In genomic region chr5:177390363-177391300, GRCh38 we compare ENCODE assay signal across 8 cellular contexts. TPM values are rescaled to one million over a fixed set of nuclear protein-coding genes. Genes with fewer than 3 reads are reported as not detected.
DNase-seq lines count a peak whose midpoint lies in the region; ATAC-seq and TF ChIP-seq lines count a peak whose summit lies in the region.

No MANE protein-coding gene starts in this region.

- TF ChIP-seq RAD21 in IMR-90 (IDR thresholded peaks at IDR 0.05; ENCODE audit: low read length) = peak; percentile 84

- no peak overlapping the region for H2BK15ac ChIP-seq in IMR-90 (ENCODE audit: low read depth, low read length)

- H3K9me1 ChIP-seq in IMR-90 (ENCODE audit: insufficient read depth, low read length) = peaks cover 13% of the 10 kb centered on the region

- H3K4me3 ChIP-seq in BLaER1 treated with 17β-estradiol and CSF1 and Interleukin-3, amounts not matched to agents 10 nM and 100 nM = peak overlapping the region in 3 of 10 experiments; percentile 4 to 25 (median 5); a peak in 3 of 20 replicates
- no peak overlapping the region for H3K4me3 ChIP-seq in IMR-90 (ENCODE audit: insufficient read depth, low read depth, low read length)
- no peak overlapping the region for H3K4me3 ChIP-seq in OCI-LY7 (ENCODE audit: low read depth, low read length, poor library complexity, severe bottlenecking)

- no CpG with 5 or more reads among the region's 13 CpGs for WGBS in IMR-90 (ENCODE audit: extremely low coverage in 2 of 2, insufficient read length in 1 of 2), 2 experiments

- H3K4me1 ChIP-seq in BLaER1 treated with 17β-estradiol and CSF1 and Interleukin-3, amounts not matched to agents 10 nM and 100 nM = peaks cover 57 to 87% (median 83%) of the 10 kb centered on the region in 10 experiments
- H3K4me1 ChIP-seq in IMR-90 (ENCODE audit: control insufficient read depth, insufficient read depth, low read length) (peaks cover 16% of the 10 kb centered on the region), OCI-LY7 (ENCODE audit: insufficient read depth, low read length, poor library complexity, severe bottlenecking) (peaks cover 60% of the 10 kb centered on the region)

- H3K4me1 Mint-ChIP-seq in natural killer cell = peaks cover 30 to 34% of the 10 kb centered on the region in 2 donors
- H3K4me1 Mint-ChIP-seq in stimulated activated memory B cell treated with anti-CD40 and anti-IgM and Interleukin-4, amounts not matched to agents 10 μg/mL and 1 μg/mL and 100 μg/mL, for 72 hours = peaks cover 46% of the 10 kb centered on the region

- H4K5ac ChIP-seq in IMR-90 (ENCODE audit: low read depth, low read length) = no peak overlapping the region; the same call in 1 of the 2 replicates

- H3K9ac ChIP-seq in BLaER1 treated with 17β-estradiol and CSF1 and Interleukin-3, amounts not matched to agents 10 nM and 100 nM = peak overlapping the region in 10 of 11 experiments; percentile 14 to 69 (median 58); a peak in 18 of 22 replicates
- H3K9ac ChIP-seq in IMR-90 (ENCODE audit: low read depth, low read length) = no peak overlapping the region

- DNase-seq in IMR-90 = peak; percentile 80
- DNase-seq in OCI-LY7 (ENCODE audit: low spot score) = peak; percentile 91
- DNase-seq in activated T-cell treated with anti-CD3 and anti-CD28 coated beads for 1 hour (ENCODE audit: low read depth) = peak; percentile 80
- peak; percentile 83 for DNase-seq in natural killer cell

- no peaks in the 10 kb centered on the region for H3K9me3 Mint-ChIP-seq in natural killer cell
- H3K9me3 Mint-ChIP-seq in stimulated activated memory B cell treated with anti-CD40 and anti-IgM and Interleukin-4, amounts not matched to agents 10 μg/mL and 1 μg/mL and 100 μg/mL, for 72 hours = no peaks in the 10 kb centered on the region

- H3K18ac ChIP-seq in IMR-90 (ENCODE audit: low read depth, low read length) = no peak overlapping the region

- TF ChIP-seq POLR2A in IMR-90 (IDR thresholded peaks at IDR 0.05; ENCODE audit: low read depth, low read length) = no peak

- no peak overlapping the region for H3K23ac ChIP-seq in IMR-90 (ENCODE audit: low read depth, low read length)

- no peak overlapping the region for H3K56ac ChIP-seq in IMR-90 (ENCODE audit: extremely low read depth, insufficient read depth, low read length)

- H3K9me2 ChIP-seq in OCI-LY7 (ENCODE audit: insufficient read depth, low read length) = no peaks in the 10 kb centered on the region

- peaks cover 0 to 2% of the 10 kb centered on the region in 2 donors for H3K27me3 Mint-ChIP-seq in natural killer cell (ENCODE audit: low read depth in 2 of 2)
- peaks cover 7% of the 10 kb centered on the region for H3K27me3 Mint-ChIP-seq in stimulated activated memory B cell treated with anti-CD40 and anti-IgM and Interleukin-4, amounts not matched to agents 10 μg/mL and 1 μg/mL and 100 μg/mL, for 72 hours

- ATAC-seq in GM19455 (IDR thresholded peaks at IDR 0.05; ENCODE audit: unreplicated experiment) = peak; percentile 56
- ATAC-seq in IMR-90 (ENCODE audit: low read depth) = peak; percentile 84
- ATAC-seq in esophagus mucosa = peak; percentile 68
- peak; percentile 71 to 89 (median 84) for ATAC-seq in natural killer cell
- ATAC-seq in stimulated activated memory B cell treated with anti-CD40 and anti-IgM and Interleukin-4, amounts not matched to agents 10 μg/mL and 1 μg/mL and 100 μg/mL, for 72 hours = peak; percentile 79

- no peak overlapping the region for H2BK5ac ChIP-seq in IMR-90 (ENCODE audit: low read depth, low read length, poor library complexity, severe bottlenecking)

- no peaks in the 10 kb centered on the region for H3K36me3 Mint-ChIP-seq in natural killer cell
- no peaks in the 10 kb centered on the region for H3K36me3 Mint-ChIP-seq in stimulated activated memory B cell treated with anti-CD40 and anti-IgM and Interleukin-4, amounts not matched to agents 10 μg/mL and 1 μg/mL and 100 μg/mL, for 72 hours

- peak; percentile 95 for TF ChIP-seq CTCF in IMR-90 (conservative IDR thresholded peaks at IDR 0.05; ENCODE audit: low read depth, low read length)
- TF ChIP-seq CTCF in OCI-LY7 (conservative IDR thresholded peaks at IDR 0.05; ENCODE audit: low read length) = peak; percentile 99
- TF ChIP-seq CTCF in natural killer cell (IDR thresholded peaks at IDR 0.05) = peak; percentile 95

- in situ Hi-C loops in IMR-90 (cut with MboI; ENCODE audit: low sequenced_read_pairs) = no loop called here

- H2BK120ac ChIP-seq in IMR-90 (ENCODE audit: low read depth, low read length) = no peak overlapping the region

- peak overlapping the region; percentile 46 for H2AK5ac ChIP-seq in IMR-90 (ENCODE audit: low read depth, low read length)

- H2AFZ ChIP-seq in IMR-90 (replicated peaks; ENCODE audit: low read length, poor library complexity) = peak overlapping the region; percentile 67
- H2AFZ ChIP-seq in OCI-LY7 (ENCODE audit: low read length) = peak overlapping the region; percentile 84; the same call in 1 of the 2 replicates

- peaks cover 0 to 2% of the 10 kb centered on the region in 2 experiments; a peak in 1 of 4 replicates for H3K79me1 ChIP-seq in IMR-90 (ENCODE audit: low read depth in 1 of 2, low read length in 2 of 2)

- intact Hi-C loops in IMR-90 (cut with micrococcal nuclease) = loop anchor here (1.0 to 2.0 kb wide), 3 partner anchors 56 to 110 kb away; partner anchors contain the start of gene PRR7
- intact Hi-C loops in OCI-LY7 (cut with micrococcal nuclease; ENCODE audit: unreplicated experiment) = loop anchor here (1.0 to 2.0 kb wide), 6 partner anchors 36 to 106 kb away; partner anchors contain the start of genes GRK6, PDLIM7 and PRR7
- intact Hi-C loops in natural killer cell (cut with micrococcal nuclease) = loop anchor here (1.0 to 5.0 kb wide), 4 partner anchors 13 to 111 kb away; partner anchors contain the start of gene RGS14

- CTCF ChIA-PET in IMR-90 (lab: Yijun Ruan, JAX) (interaction anchor here (0.6 to 4.9 kb wide), 17 partner anchors 12 to 155 kb away, joined by 3 to 56 read pairs (median 4); partner anchors contain the start of genes GRK6, PDLIM7 and PFN3), OCI-LY7 (lab: Charles Lee; ENCODE audit: unreplicated experiment) (interaction anchor here (0.6 to 3.3 kb wide), 13 partner anchors 13 to 120 kb away, joined by 3 to 25 read pairs (median 3); no protein-coding TSS in a partner anchor)

- H3K14ac ChIP-seq in IMR-90 (replicated peaks; ENCODE audit: low read depth, low read length) = 0 out of 2 replicates have a peak overlapping the region, but pooled peaks have one; percentile 7

- H3K27me3 ChIP-seq in BLaER1 treated with 17β-estradiol and CSF1 and Interleukin-3, amounts not matched to agents 10 nM and 100 nM = 0 out of 22 replicates have a peak, but pooled peaks cover 0 to 5% (median 0%) of the 10 kb centered on the region in 11 experiments
- H3K27me3 ChIP-seq in IMR-90 (ENCODE audit: control insufficient read depth, insufficient read depth, low read length) = peaks cover 22% of the 10 kb centered on the region

- H3K4me3 Mint-ChIP-seq in natural killer cell = peak overlapping the region; percentile 52
- no peak overlapping the region for H3K4me3 Mint-ChIP-seq in stimulated activated memory B cell treated with anti-CD40 and anti-IgM and Interleukin-4, amounts not matched to agents 10 μg/mL and 1 μg/mL and 100 μg/mL, for 72 hours

- BruUV-seq in IMR-90 (replicated peaks; lab: Mats Ljungman, UMichigan) (no TSS peak), OCI-LY7 (replicated peaks; lab: Mats Ljungman, UMichigan) (no TSS peak)

- peaks cover 0 to 15% (median 0%) of the 10 kb centered on the region in 11 experiments; a peak in 3 of 22 replicates for H4K20me1 ChIP-seq in BLaER1 treated with 17β-estradiol and CSF1 and Interleukin-3, amounts not matched to agents 10 nM and 100 nM
- H4K20me1 ChIP-seq in IMR-90 (ENCODE audit: insufficient read depth, low read length) (peaks cover 19% of the 10 kb centered on the region), OCI-LY7 (ENCODE audit: insufficient read depth, low read length) (no peaks in the 10 kb centered on the region)

- no peak overlapping the region for H2BK20ac ChIP-seq in IMR-90 (ENCODE audit: low read depth, low read length)

- no peaks in the 10 kb centered on the region for H3K9me3 ChIP-seq in BLaER1 treated with 17β-estradiol and CSF1 and Interleukin-3, amounts not matched to agents 10 nM and 100 nM (replicated peaks in 1 of 11)
- no peaks in the 10 kb centered on the region for H3K9me3 ChIP-seq in IMR-90 (ENCODE audit: control insufficient read depth, insufficient read depth, low read length)
- H3K9me3 ChIP-seq in OCI-LY7 (ENCODE audit: low read length) = no peaks in the 10 kb centered on the region

- H3K79me2 ChIP-seq in OCI-LY7 (ENCODE audit: insufficient read depth, low read depth, low read length) = no peaks in the 10 kb centered on the region

- POLR2A ChIA-PET in IMR-90 (lab: Charles Lee; ENCODE audit: unreplicated experiment) = interaction anchor here (0.5 to 0.6 kb wide), 3 partner anchors 25 to 64 kb away, joined by 3 read pairs; no protein-coding TSS in a partner anchor
- POLR2A ChIA-PET in OCI-LY7 (lab: Charles Lee) = interaction anchor here (0.6 to 1.8 kb wide), 13 partner anchors 18 to 158 kb away, joined by 3 to 8 read pairs (median 4); partner anchors contain the start of gene LMAN2

- H2AK9ac ChIP-seq in IMR-90 (replicated peaks; ENCODE audit: low read depth, low read length, poor library complexity) = peak overlapping the region; percentile 51

- no peak overlapping the region for H4K91ac ChIP-seq in IMR-90 (ENCODE audit: insufficient read depth, low read depth, low read length)

- peak overlapping the region; percentile 81 to 82 for H3K27ac Mint-ChIP-seq in natural killer cell
- peak overlapping the region; percentile 57 for H3K27ac Mint-ChIP-seq in stimulated activated memory B cell treated with anti-CD40 and anti-IgM and Interleukin-4, amounts not matched to agents 10 μg/mL and 1 μg/mL and 100 μg/mL, for 72 hours

- H3K4me2 ChIP-seq in BLaER1 treated with 17β-estradiol and CSF1 and Interleukin-3, amounts not matched to agents 10 nM and 100 nM = peak overlapping the region; percentile 71 to 93 (median 85)
- no peak overlapping the region for H3K4me2 ChIP-seq in IMR-90 (ENCODE audit: low read depth, low read length)
- peak overlapping the region; percentile 67 for H3K4me2 ChIP-seq in OCI-LY7 (ENCODE audit: low read length)

- H4K8ac ChIP-seq in IMR-90 (ENCODE audit: low read depth in 2 of 2, low read length in 2 of 2) = no peak overlapping the region

- no peaks in the 10 kb centered on the region for H3K36me3 ChIP-seq in BLaER1 treated with 17β-estradiol and CSF1 and Interleukin-3, amounts not matched to agents 10 nM and 100 nM
- H3K36me3 ChIP-seq in IMR-90 (ENCODE audit: control insufficient read depth, insufficient read depth, low read length) (no peaks in the 10 kb centered on the region), OCI-LY7 (ENCODE audit: insufficient read depth, low read length) (no peaks in the 10 kb centered on the region)

- H3K27ac ChIP-seq in BLaER1 treated with 17β-estradiol and CSF1 and Interleukin-3, amounts not matched to agents 10 nM and 100 nM = peak overlapping the region in 10 of 11 experiments; percentile 44 to 78 (median 62); a peak in 21 of 22 replicates
- H3K27ac ChIP-seq in IMR-90 (ENCODE audit: insufficient read depth, low read length) (no peak overlapping the region), OCI-LY7 (ENCODE audit: low read depth, low read length, poor library complexity, severe bottlenecking) (peak overlapping the region; percentile 72)

- H3K4ac ChIP-seq in IMR-90 (ENCODE audit: low read depth, low read length) = peak overlapping the region; percentile 25

- dilution Hi-C loops in IMR-90 (cut with HindIII; ENCODE audit: low sequenced_read_pairs, unreplicated experiment) = no loop called here

RNA-seq across cellular contexts. Expression of gene SLC34A1, which starts 6.4 kb away (rescaled TPM):
- total RNA-seq in IMR-90 (2012; rRNA removed) = not detected in 2 replicates
- polyA plus RNA-seq in IMR-90 (2012; rRNA removed) = not detected in 2 replicates
- polyA plus RNA-seq in IMR-90 (2012; cell fraction: cytosol; rRNA removed) = 0.01 TPM in 1 of 2 replicates, not detected in the other
- 0.02 and 0.05 TPM in 2 replicates for polyA plus RNA-seq in IMR-90 (2012; cell fraction: nucleus; rRNA removed; ENCODE audit: low replicate concordance)
- 0.05 and 0.35 TPM in 2 replicates for total RNA-seq in OCI-LY7 (2014; rRNA removed; shearing (Covaris generic))
- total RNA-seq in OCI-LY7 (2022) = 0.46 and 0.63 TPM in 2 replicates
- total RNA-seq in esophagus mucosa = 0.60 TPM
- under 1 TPM; 0.50 to 0.66 (median 0.63) TPM for total RNA-seq in natural killer cell

RNA-seq across cellular contexts. Expression of gene PFN3, which starts 9.8 kb away (rescaled TPM):
- total RNA-seq in IMR-90 (2012; rRNA removed) (not detected in 2 replicates), OCI-LY7 (2022) (not detected in 2 replicates), esophagus mucosa (not detected), natural killer cell (not detected)
- not detected in 2 replicates for polyA plus RNA-seq in IMR-90 (2012; rRNA removed)
- polyA plus RNA-seq in IMR-90 (2012; cell fraction: cytosol; rRNA removed) = not detected in 2 replicates
- polyA plus RNA-seq in IMR-90 (2012; cell fraction: nucleus; rRNA removed; ENCODE audit: low replicate concordance) = not detected in 2 replicates
- total RNA-seq in OCI-LY7 (2014; rRNA removed; shearing (Covaris generic)) = not detected in 2 replicates

RNA-seq across cellular contexts. Expression of gene F12, which starts 18.7 kb away (rescaled TPM):
- 0.36 and 0.56 TPM in 2 replicates for total RNA-seq in IMR-90 (2012; rRNA removed)
- polyA plus RNA-seq in IMR-90 (2012; rRNA removed) = 1.2 and 1.4 TPM in 2 replicates
- polyA plus RNA-seq in IMR-90 (2012; cell fraction: cytosol; rRNA removed) = 1.2 and 1.5 TPM in 2 replicates
- polyA plus RNA-seq in IMR-90 (2012; cell fraction: nucleus; rRNA removed; ENCODE audit: low replicate concordance) = 1.3 and 4.0 TPM in 2 replicates
- total RNA-seq in OCI-LY7 (2014; rRNA removed; shearing (Covaris generic)) = 1.2 TPM in 1 of 2 replicates, not detected in the other
- total RNA-seq in OCI-LY7 (2022) = 3.0 and 3.8 TPM in 2 replicates
- 32.8 TPM for total RNA-seq in esophagus mucosa
- total RNA-seq in natural killer cell = 1 to 10 TPM in 1 of 3 donors, under 1 TPM in 2; 0.66 to 1.7 (median 0.93) TPM

RNA-seq across cellular contexts. Expression of gene RGS14, which starts 32.9 kb away (rescaled TPM):
- total RNA-seq in IMR-90 (2012; rRNA removed) = 1.1 TPM in 2 replicates
- 6.5 and 7.6 TPM in 2 replicates for polyA plus RNA-seq in IMR-90 (2012; rRNA removed)
- polyA plus RNA-seq in IMR-90 (2012; cell fraction: cytosol; rRNA removed) = 8.3 and 12.9 TPM in 2 replicates
- polyA plus RNA-seq in IMR-90 (2012; cell fraction: nucleus; rRNA removed; ENCODE audit: low replicate concordance) = 12.4 and 21.2 TPM in 2 replicates
- 33.0 and 43.3 TPM in 2 replicates for total RNA-seq in OCI-LY7 (2014; rRNA removed; shearing (Covaris generic))
- 41.7 and 46.3 TPM in 2 replicates for total RNA-seq in OCI-LY7 (2022)
- 59.5 TPM for total RNA-seq in esophagus mucosa
- total RNA-seq in natural killer cell = 10 to 100 TPM; 57.3 to 87.0 (median 66.1) TPM

RNA-seq across cellular contexts. Expression of gene GRK6, which starts 35.8 kb away (rescaled TPM):
- total RNA-seq in IMR-90 (2012; rRNA removed) = 30.1 and 35.0 TPM in 2 replicates
- 25.3 and 30.1 TPM in 2 replicates for polyA plus RNA-seq in IMR-90 (2012; rRNA removed)
- polyA plus RNA-seq in IMR-90 (2012; cell fraction: cytosol; rRNA removed) = 29.1 and 34.2 TPM in 2 replicates
- 23.2 and 34.3 TPM in 2 replicates for polyA plus RNA-seq in IMR-90 (2012; cell fraction: nucleus; rRNA removed; ENCODE audit: low replicate concordance)
- total RNA-seq in OCI-LY7 (2014; rRNA removed; shearing (Covaris generic)) = 43.4 and 46.2 TPM in 2 replicates
- 99.4 and 102 TPM in 2 replicates for total RNA-seq in OCI-LY7 (2022)
- 26.6 TPM for total RNA-seq in esophagus mucosa
- total RNA-seq in natural killer cell = 100 to 1,000 TPM; 173 to 221 (median 190) TPM
